In genomic region chr20:36917943-36918342, GRCh38 we compare ENCODE assay signal across 17 cellular contexts. TPM values are rescaled to one million over a fixed set of nuclear protein-coding genes. Genes with fewer than 3 reads are reported as not detected.
"Had no signal": no experiment of that assay in that cellular context is flagged by ENCODE, and none has a peak within 500 bp of the region (broad histone marks: within the 10 kb centered on the region; RNA-seq: fewer than 3 reads in every experiment).

No MANE protein-coding gene starts in this region.

- H3K27me3 ChIP-seq: body of pancreas, pancreas, transverse colon, vagina had no signal

- FAIRE-seq: pancreas had no signal

- H3K27ac ChIP-seq: body of pancreas, coronary artery, pancreas, transverse colon, vagina had no signal

- H3K4me1 ChIP-seq: body of pancreas, pancreas, transverse colon, vagina had no signal

- H3K9me3 ChIP-seq: body of pancreas, mucosa of descending colon, pancreas, transverse colon, vagina had no signal

- H3K4me3 ChIP-seq: body of pancreas, coronary artery, mucosa of descending colon, pancreas, transverse colon, vagina had no signal

- ATAC-seq: body of pancreas; esophagus mucosa; left ventricle myocardium superior; mucosa of descending colon; naive thymus-derived CD4-positive, alpha-beta T cell; pancreas had no signal

- DNase-seq: activated CD8-positive, alpha-beta memory T cell treated with anti-CD3 and anti-CD28 coated beads, Interleukin-2, amount 50 U/mL, for 48 hours; activated naive CD8-positive, alpha-beta T cell treated with anti-CD3 and anti-CD28 coated beads for 36 hours; amygdala; body of pancreas; central memory CD4-positive, alpha-beta T cell; glutamatergic neuron; kidney glomerular epithelial cell; left ventricle myocardium superior; mucosa of descending colon; naive thymus-derived CD4-positive, alpha-beta T cell; pancreas; stimulated activated naive CD4-positive, alpha-beta T cell; transverse colon had no signal

RNA-seq across cellular contexts. Expression of gene TLDC2, which starts 42.0 kb away (rescaled TPM):
- total RNA-seq: activated naive CD8-positive, alpha-beta T cell treated with anti-CD3 and anti-CD28 coated beads for 36 hours; activated T-helper 2 cell treated with anti-CD3 and anti-CD28 coated beads, Interferon-gamma antibody, Interleukin-2, Interleukin-4, amounts not matched to agents 10 μg/mL and 5 μg/mL and 100 μg/mL, durations not matched to agents 14 hours and 24 hours and 36 hours; body of pancreas; left ventricle myocardium superior had no signal
